Comparison of ENCODE assay signal across 13 cellular contexts in the genomic region with DNA sequence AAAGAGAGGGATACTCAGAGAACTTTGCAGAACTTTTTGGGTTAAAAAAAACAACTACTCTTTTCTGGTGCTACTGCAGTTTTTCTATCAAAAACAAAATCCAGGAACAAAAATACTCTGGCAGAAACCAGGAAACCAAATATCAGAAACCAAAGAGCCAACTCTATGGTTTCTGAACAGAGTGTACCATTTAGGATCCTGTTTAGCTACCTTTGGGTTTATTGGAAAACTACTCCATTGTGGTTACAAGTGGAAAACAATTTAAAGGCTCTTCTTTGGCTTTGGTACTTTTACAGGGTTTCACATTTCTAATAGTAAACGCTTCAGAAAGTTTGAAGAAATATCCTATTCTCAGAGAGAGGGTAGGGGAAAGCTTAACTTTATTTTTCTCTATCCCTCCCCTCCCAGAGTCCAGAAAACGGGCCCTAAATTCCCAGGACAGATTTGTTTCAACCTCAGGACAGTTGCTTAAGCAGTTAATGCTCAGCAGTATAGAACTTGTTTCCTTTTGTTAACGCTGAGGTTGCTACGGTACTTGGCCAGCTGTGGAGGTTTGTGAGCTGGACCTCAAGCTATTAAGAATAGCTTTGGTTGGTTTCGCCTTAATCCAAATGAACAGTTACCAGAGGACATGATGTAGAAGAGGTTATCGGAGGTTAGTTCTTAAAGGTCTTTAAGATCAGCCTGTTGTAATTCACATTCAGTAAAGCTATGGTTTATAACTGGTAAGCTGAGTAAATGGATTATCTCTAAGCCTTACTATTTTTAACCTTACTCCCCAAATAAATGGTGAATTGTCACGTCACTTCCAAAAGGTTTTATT. TPM values are rescaled to one million over a fixed set of nuclear protein-coding genes. Genes with fewer than 3 reads are reported as not detected.
DNase-seq lines count a peak whose midpoint lies in the region; ATAC-seq and TF ChIP-seq lines count a peak whose summit lies in the region.
"Had no signal": no experiment of that assay in that cellular context is flagged by ENCODE, and none has a peak within 500 bp of the region (broad histone marks: within the 10 kb centered on the region; RNA-seq: fewer than 3 reads in every experiment).

No MANE protein-coding gene starts in this region.

- CTCF ChIA-PET in activated CD8-positive, alpha-beta T cell treated with anti-CD3 and anti-CD28 coated beads for 36 hours (lab: Charles Lee), result no interaction called here

- H3K27ac ChIP-seq in caudate nucleus (ENCODE audit: low read depth, low read length) (peak overlapping the region; percentile 56), lower lobe of right lung (peak overlapping the region; percentile 28), thoracic aorta (peak overlapping the region; percentile 65 to 79), substantia nigra (ENCODE audit: low read depth, low read length, poor library complexity, severe bottlenecking) (no peak overlapping the region)

- peak; percentile 96 for DNase-seq in NCI-H82 treated with DMSO at 0.1 percent for 48 hours (lab: John Stamatoyannopoulos, UW; ENCODE audit: unreplicated experiment)
- no peak for DNase-seq in caudate nucleus (lab: John Stamatoyannopoulos, UW)
- no peak for DNase-seq in lower lobe of right lung
- DNase-seq in thoracic aorta (ENCODE audit: low spot score), result no peak
- DNase-seq in Kasumi-1 (lab: John Stamatoyannopoulos, UW), result no peak
- DNase-seq in activated CD8-positive, alpha-beta T cell treated with anti-CD3 and anti-CD28 coated beads for 36 hours, result no peak
- DNase-seq in substantia nigra (lab: John Stamatoyannopoulos, UW), result no peak
- DNase-seq: activated CD4-positive, alpha-beta T cell treated with anti-CD3 and anti-CD28 coated beads, Interleukin-2, amount 50 U/mL, for 1 hour; CD8-positive, alpha-beta memory T cell; NCI-H187 had no signal

- H3K27me3 ChIP-seq in lower lobe of right lung (ENCODE audit: low read depth), result no peaks in the 10 kb centered on the region
- H3K27me3 ChIP-seq in thoracic aorta (replicated peaks; ENCODE audit: insufficient read depth), result no peaks in the 10 kb centered on the region

- H3K4me1 Mint-ChIP-seq in activated CD8-positive, alpha-beta T cell treated with anti-CD3 and anti-CD28 coated beads for 36 hours (ENCODE audit: low read depth), result peaks cover 32% of the 10 kb centered on the region

- no peak overlapping the region for H3K4me3 ChIP-seq in lower lobe of right lung
- H3K4me3 ChIP-seq in thoracic aorta, result peak overlapping the region; percentile 33

- intact Hi-C loops in lower lobe of right lung (cut with DNase I), result no loop called here
- intact Hi-C loops in activated CD8-positive, alpha-beta T cell treated with anti-CD3 and anti-CD28 coated beads for 36 hours (cut with micrococcal nuclease), result no loop called here

- H3K9me3 Mint-ChIP-seq in activated CD8-positive, alpha-beta T cell treated with anti-CD3 and anti-CD28 coated beads for 36 hours, result peaks cover 6% of the 10 kb centered on the region

- peaks cover 4% of the 10 kb centered on the region for H3K36me3 Mint-ChIP-seq in activated CD8-positive, alpha-beta T cell treated with anti-CD3 and anti-CD28 coated beads for 36 hours (ENCODE audit: low read depth)

- H3K36me3 ChIP-seq in lower lobe of right lung (no peaks in the 10 kb centered on the region), thoracic aorta (no peaks in the 10 kb centered on the region)

- no peak overlapping the region for H3K4me3 Mint-ChIP-seq in activated CD8-positive, alpha-beta T cell treated with anti-CD3 and anti-CD28 coated beads for 36 hours
- H3K4me3 Mint-ChIP-seq: activated naive CD8-positive, alpha-beta T cell; CD8-positive, alpha-beta memory T cell; stimulated activated memory B cell treated with anti-CD40 and anti-IgM and Interleukin-4, amounts not matched to agents 10 μg/mL and 1 μg/mL and 100 μg/mL, for 72 hours had no signal

- H3K4me1 ChIP-seq in lower lobe of right lung (peaks cover 64% of the 10 kb centered on the region), thoracic aorta (ENCODE audit: control insufficient read depth in 1 of 2, low read depth in 2 of 2) (peaks cover 67 to 89% of the 10 kb centered on the region in 2 donors)

- POLR2A ChIA-PET in activated CD8-positive, alpha-beta T cell treated with anti-CD3 and anti-CD28 coated beads for 36 hours (lab: Charles Lee), result no interaction called here

- TF ChIP-seq CTCF in lower lobe of right lung (IDR thresholded peaks at IDR 0.05), result no peak
- no peak for TF ChIP-seq CTCF in thoracic aorta (IDR thresholded peaks at IDR 0.05)
- TF ChIP-seq CTCF in activated CD8-positive, alpha-beta T cell treated with anti-CD3 and anti-CD28 coated beads for 36 hours (IDR thresholded peaks at IDR 0.05), result no peak

- H3K27me3 Mint-ChIP-seq in activated CD8-positive, alpha-beta T cell treated with anti-CD3 and anti-CD28 coated beads for 36 hours, result no peaks in the 10 kb centered on the region
- H3K27me3 Mint-ChIP-seq: activated naive CD8-positive, alpha-beta T cell; CD8-positive, alpha-beta memory T cell; stimulated activated memory B cell treated with anti-CD40 and anti-IgM and Interleukin-4, amounts not matched to agents 10 μg/mL and 1 μg/mL and 100 μg/mL, for 72 hours had no signal

- peak in 1 of 2 donors; percentile 30 for ATAC-seq in lower lobe of right lung
- ATAC-seq in thoracic aorta (ENCODE audit: insufficient number of reproducible peaks, low FRiP score, low read depth), result no peak
- no peak for ATAC-seq in activated CD8-positive, alpha-beta T cell treated with anti-CD3 and anti-CD28 coated beads for 36 hours
- ATAC-seq in GM21390 (IDR thresholded peaks at IDR 0.05; ENCODE audit: unreplicated experiment), result no peak
- ATAC-seq: stimulated activated memory B cell treated with anti-CD40 and anti-IgM and Interleukin-4, amounts not matched to agents 10 μg/mL and 1 μg/mL and 100 μg/mL, for 72 hours had no signal

- H3K27ac Mint-ChIP-seq in activated CD8-positive, alpha-beta T cell treated with anti-CD3 and anti-CD28 coated beads for 36 hours, result no peak overlapping the region
- H3K27ac Mint-ChIP-seq: activated naive CD8-positive, alpha-beta T cell; stimulated activated memory B cell treated with anti-CD40 and anti-IgM and Interleukin-4, amounts not matched to agents 10 μg/mL and 1 μg/mL and 100 μg/mL, for 72 hours had no signal

- H3K9me3 ChIP-seq in lower lobe of right lung (peaks cover 6% of the 10 kb centered on the region), thoracic aorta (peaks cover 7% of the 10 kb centered on the region)

RNA-seq across cellular contexts. Expression of a gene that starts 47.9 kb away (rescaled TPM):
- total RNA-seq in lower lobe of right lung (60.1 TPM), thoracic aorta (100 to 1,000 TPM; 106 to 149 TPM)
- total RNA-seq in activated CD8-positive, alpha-beta T cell treated with anti-CD3 and anti-CD28 coated beads for 36 hours, result 1 to 10 TPM; 7.5 to 9.0 TPM
